1 cellular context compared by ENCODE assay signal in the genomic region with DNA sequence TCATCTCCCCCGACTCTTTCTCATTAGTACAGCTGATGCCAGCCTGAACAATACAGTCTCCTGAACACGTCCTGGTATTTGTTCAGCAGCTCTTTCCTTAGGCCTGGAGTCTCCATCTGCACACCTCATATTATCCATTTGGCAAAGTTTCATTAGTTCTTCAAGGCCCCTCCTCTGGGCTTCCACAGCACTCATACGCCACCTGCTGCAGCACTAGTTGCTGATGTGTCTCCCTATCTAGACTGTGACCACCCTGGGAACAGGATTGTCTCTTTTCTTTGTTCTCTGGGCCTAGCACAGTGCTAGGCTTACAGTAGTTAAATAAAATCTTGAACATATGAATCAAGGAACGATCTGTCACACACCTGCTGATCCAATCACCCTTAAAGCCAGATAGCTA.
TF ChIP-seq lines count a peak whose summit lies in the region.

No MANE protein-coding gene starts in this region.

TF ChIP-seq in GM12878, 131 proteins besides CTCF, POLR2A, EP300 and RAD21:
- TF ChIP-seq RAD51 (IDR thresholded peaks at IDR 0.05) (no peak), KDM1A (IDR thresholded peaks at IDR 0.05; ENCODE audit: borderline replicate concordance) (no peak), SIX5 (IDR thresholded peaks at IDR 0.05; ENCODE audit: low read depth, low read length, severe bottlenecking) (no peak), ZNF274 (IDR thresholded peaks at IDR 0.05; ENCODE audit: insufficient read depth, insufficient read length) (no peak), CHD4 (IDR thresholded peaks at IDR 0.05) (no peak), KLF5 (IDR thresholded peaks at IDR 0.05; ENCODE audit: partially characterized antibody) (no peak), HDGF (IDR thresholded peaks at IDR 0.05) (no peak), ETV6 (conservative IDR thresholded peaks at IDR 0.05 in 1 of 2, IDR thresholded peaks at IDR 0.05 in 1 of 2; ENCODE audit: borderline replicate concordance in 1 of 2, low read depth in 1 of 2) (no peak), YBX1 (IDR thresholded peaks at IDR 0.05) (no peak), HDAC6 (IDR thresholded peaks at IDR 0.05; ENCODE audit: unreplicated experiment) (no peak), ZSCAN29 (IDR thresholded peaks at IDR 0.05) (no peak)
- TF ChIP-seq, protein P1, sequence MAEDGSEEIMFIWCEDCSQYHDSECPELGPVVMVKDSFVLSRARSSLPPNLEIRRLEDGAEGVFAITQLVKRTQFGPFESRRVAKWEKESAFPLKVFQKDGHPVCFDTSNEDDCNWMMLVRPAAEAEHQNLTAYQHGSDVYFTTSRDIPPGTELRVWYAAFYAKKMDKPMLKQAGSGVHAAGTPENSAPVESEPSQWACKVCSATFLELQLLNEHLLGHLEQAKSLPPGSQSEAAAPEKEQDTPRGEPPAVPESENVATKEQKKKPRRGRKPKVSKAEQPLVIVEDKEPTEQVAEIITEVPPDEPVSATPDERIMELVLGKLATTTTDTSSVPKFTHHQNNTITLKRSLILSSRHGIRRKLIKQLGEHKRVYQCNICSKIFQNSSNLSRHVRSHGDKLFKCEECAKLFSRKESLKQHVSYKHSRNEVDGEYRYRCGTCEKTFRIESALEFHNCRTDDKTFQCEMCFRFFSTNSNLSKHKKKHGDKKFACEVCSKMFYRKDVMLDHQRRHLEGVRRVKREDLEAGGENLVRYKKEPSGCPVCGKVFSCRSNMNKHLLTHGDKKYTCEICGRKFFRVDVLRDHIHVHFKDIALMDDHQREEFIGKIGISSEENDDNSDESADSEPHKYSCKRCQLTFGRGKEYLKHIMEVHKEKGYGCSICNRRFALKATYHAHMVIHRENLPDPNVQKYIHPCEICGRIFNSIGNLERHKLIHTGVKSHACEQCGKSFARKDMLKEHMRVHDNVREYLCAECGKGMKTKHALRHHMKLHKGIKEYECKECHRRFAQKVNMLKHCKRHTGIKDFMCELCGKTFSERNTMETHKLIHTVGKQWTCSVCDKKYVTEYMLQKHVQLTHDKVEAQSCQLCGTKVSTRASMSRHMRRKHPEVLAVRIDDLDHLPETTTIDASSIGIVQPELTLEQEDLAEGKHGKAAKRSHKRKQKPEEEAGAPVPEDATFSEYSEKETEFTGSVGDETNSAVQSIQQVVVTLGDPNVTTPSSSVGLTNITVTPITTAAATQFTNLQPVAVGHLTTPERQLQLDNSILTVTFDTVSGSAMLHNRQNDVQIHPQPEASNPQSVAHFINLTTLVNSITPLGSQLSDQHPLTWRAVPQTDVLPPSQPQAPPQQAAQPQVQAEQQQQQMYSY (CRISPR knock-in tag; IDR thresholded peaks at IDR 0.05), result no peak
- TF ChIP-seq, protein P2, sequence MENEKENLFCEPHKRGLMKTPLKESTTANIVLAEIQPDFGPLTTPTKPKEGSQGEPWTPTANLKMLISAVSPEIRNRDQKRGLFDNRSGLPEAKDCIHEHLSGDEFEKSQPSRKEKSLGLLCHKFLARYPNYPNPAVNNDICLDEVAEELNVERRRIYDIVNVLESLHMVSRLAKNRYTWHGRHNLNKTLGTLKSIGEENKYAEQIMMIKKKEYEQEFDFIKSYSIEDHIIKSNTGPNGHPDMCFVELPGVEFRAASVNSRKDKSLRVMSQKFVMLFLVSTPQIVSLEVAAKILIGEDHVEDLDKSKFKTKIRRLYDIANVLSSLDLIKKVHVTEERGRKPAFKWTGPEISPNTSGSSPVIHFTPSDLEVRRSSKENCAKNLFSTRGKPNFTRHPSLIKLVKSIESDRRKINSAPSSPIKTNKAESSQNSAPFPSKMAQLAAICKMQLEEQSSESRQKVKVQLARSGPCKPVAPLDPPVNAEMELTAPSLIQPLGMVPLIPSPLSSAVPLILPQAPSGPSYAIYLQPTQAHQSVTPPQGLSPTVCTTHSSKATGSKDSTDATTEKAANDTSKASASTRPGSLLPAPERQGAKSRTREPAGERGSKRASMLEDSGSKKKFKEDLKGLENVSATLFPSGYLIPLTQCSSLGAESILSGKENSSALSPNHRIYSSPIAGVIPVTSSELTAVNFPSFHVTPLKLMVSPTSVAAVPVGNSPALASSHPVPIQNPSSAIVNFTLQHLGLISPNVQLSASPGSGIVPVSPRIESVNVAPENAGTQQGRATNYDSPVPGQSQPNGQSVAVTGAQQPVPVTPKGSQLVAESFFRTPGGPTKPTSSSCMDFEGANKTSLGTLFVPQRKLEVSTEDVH (IDR thresholded peaks at IDR 0.05; ENCODE audit: low read depth, partially characterized antibody), result no peak
- TF ChIP-seq, protein P3, sequence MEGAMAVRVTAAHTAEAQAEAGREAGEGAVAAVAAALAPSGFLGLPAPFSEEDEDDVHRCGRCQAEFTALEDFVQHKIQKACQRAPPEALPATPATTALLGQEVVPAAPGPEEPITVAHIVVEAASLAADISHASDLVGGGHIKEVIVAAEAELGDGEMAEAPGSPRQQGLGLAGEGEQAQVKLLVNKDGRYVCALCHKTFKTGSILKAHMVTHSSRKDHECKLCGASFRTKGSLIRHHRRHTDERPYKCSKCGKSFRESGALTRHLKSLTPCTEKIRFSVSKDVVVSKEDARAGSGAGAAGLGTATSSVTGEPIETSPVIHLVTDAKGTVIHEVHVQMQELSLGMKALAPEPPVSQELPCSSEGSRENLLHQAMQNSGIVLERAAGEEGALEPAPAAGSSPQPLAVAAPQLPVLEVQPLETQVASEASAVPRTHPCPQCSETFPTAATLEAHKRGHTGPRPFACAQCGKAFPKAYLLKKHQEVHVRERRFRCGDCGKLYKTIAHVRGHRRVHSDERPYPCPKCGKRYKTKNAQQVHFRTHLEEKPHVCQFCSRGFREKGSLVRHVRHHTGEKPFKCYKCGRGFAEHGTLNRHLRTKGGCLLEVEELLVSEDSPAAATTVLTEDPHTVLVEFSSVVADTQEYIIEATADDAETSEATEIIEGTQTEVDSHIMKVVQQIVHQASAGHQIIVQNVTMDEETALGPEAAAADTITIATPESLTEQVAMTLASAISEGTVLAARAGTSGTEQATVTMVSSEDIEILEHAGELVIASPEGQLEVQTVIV (IDR thresholded peaks at IDR 0.05; ENCODE audit: borderline replicate concordance, partially characterized antibody), result no peak
TF ChIP-seq in GM12878: peak in this region for 0.
